1 cellular context compared by ENCODE assay signal in genomic region chr17:82698974-82699442, GRCh38.
TF ChIP-seq lines count a peak whose summit lies in the region.

No MANE protein-coding gene starts in this region.

TF ChIP-seq in K562, 482 proteins besides CTCF, POLR2A, EP300 and RAD21 (continued from another document and continues in another):
- TF ChIP-seq MGA (IDR thresholded peaks at IDR 0.05) (peak; percentile 76), HOXB6 (CRISPR knock-in tag; IDR thresholded peaks at IDR 0.05; ENCODE audit: borderline replicate concordance) (no peak), USF2 (CRISPR knock-in tag; IDR thresholded peaks at IDR 0.05) (no peak), TAF9B (IDR thresholded peaks at IDR 0.05; ENCODE audit: partially characterized antibody) (no peak), ATF2 (CRISPR knock-in tag; IDR thresholded peaks at IDR 0.05) (0 out of 2 replicates have a peak, but pooled peaks have one; percentile 18), ILK (tag; IDR thresholded peaks at IDR 0.05; ENCODE audit: borderline replicate concordance, low read depth) (no peak), GMEB1 (CRISPR knock-in tag; IDR thresholded peaks at IDR 0.05) (no peak), ZC3H4 (CRISPR knock-in tag; IDR thresholded peaks at IDR 0.05; ENCODE audit: borderline replicate concordance) (peak; percentile 62; the same call in 1 of the 2 replicates), E2F3 (CRISPR knock-in tag; IDR thresholded peaks at IDR 0.05) (0 out of 2 replicates have a peak, but pooled peaks have one; percentile 35), ARID4B (CRISPR knock-in tag; IDR thresholded peaks at IDR 0.05) (no peak), ZNF707 (CRISPR knock-in tag; conservative IDR thresholded peaks at IDR 0.05) (no peak), E4F1 (CRISPR knock-in tag; IDR thresholded peaks at IDR 0.05; ENCODE audit: borderline replicate concordance) (no peak), DEAF1 (CRISPR knock-in tag; IDR thresholded peaks at IDR 0.05) (no peak), THRB (CRISPR knock-in tag; conservative IDR thresholded peaks at IDR 0.05) (no peak), ZBTB34 (CRISPR knock-in tag; IDR thresholded peaks at IDR 0.05) (no peak), ELK3 (CRISPR knock-in tag; IDR thresholded peaks at IDR 0.05) (no peak), MYC (IDR thresholded peaks at IDR 0.05; ENCODE audit: low read depth, low read length) (no peak), MYC (CRISPR knock-in tag; IDR thresholded peaks at IDR 0.05; ENCODE audit: borderline replicate concordance, low read depth) (no peak)
